ENCODE assay signal across 9 cellular contexts in genomic region chr20:21510414-21510971, GRCh38. TPM values are rescaled to one million over a fixed set of nuclear protein-coding genes. Genes with fewer than 3 reads are reported as not detected.
A peak's percentile ranks its signal among the peaks of the same experiment; 100 is the strongest.
DNase-seq lines count a peak whose midpoint lies in the region; ATAC-seq and TF ChIP-seq lines count a peak whose summit lies in the region.
"Had no signal": no experiment of that assay in that cellular context is flagged by ENCODE, and none has a peak within 500 bp of the region (broad histone marks: within the 10 kb centered on the region; RNA-seq: fewer than 3 reads in every experiment).

No MANE protein-coding gene starts in this region.

- H3K9me3 ChIP-seq in left ventricle myocardium inferior (replicated peaks), result no peaks in the 10 kb centered on the region
- no peaks in the 10 kb centered on the region for H3K9me3 ChIP-seq in mesodermal cell (ENCODE audit: control insufficient read depth, low read length)
- H3K9me3 ChIP-seq in upper lobe of right lung, result no peaks in the 10 kb centered on the region

- H3K27ac ChIP-seq in left ventricle myocardium inferior (replicated peaks), result no peak overlapping the region
- H3K27ac ChIP-seq in cingulate gyrus (ENCODE audit: low read depth, low read length), result peak overlapping the region; percentile 83
- no peak overlapping the region for H3K27ac ChIP-seq in mesodermal cell (ENCODE audit: low read depth, low read length, severe bottlenecking)
- H3K27ac ChIP-seq in upper lobe of right lung, result no peak overlapping the region
- H3K27ac ChIP-seq: PC-9 had no signal

- 0 to 3% methylated on average over 8 to 24 of the region's 43 CpGs for WGBS in mesodermal cell (ENCODE audit: insufficient coverage in 2 of 2), 2 experiments

- H3K27me3 ChIP-seq in left ventricle myocardium inferior (ENCODE audit: low read depth) (peaks cover 100% of the 10 kb centered on the region), upper lobe of right lung (peaks cover 100% of the 10 kb centered on the region)

- DNase-seq in left ventricle myocardium inferior (no peak), Right ventricle myocardium superior (no peak), upper lobe of right lung (no peak), pons (ENCODE audit: low spot score) (no peak), NCI-H510A (lab: John Stamatoyannopoulos, UW) (no peak)
- DNase-seq: PC-9 had no signal

- H3K4me1 ChIP-seq in left ventricle myocardium inferior (peaks cover 72% of the 10 kb centered on the region), mesodermal cell (ENCODE audit: control insufficient read depth, insufficient read depth, low read length, poor library complexity, severe bottlenecking) (peaks cover 17% of the 10 kb centered on the region), upper lobe of right lung (peaks cover 48% of the 10 kb centered on the region)

- TF ChIP-seq CTCF in left ventricle myocardium inferior (IDR thresholded peaks at IDR 0.05; ENCODE audit: borderline replicate concordance) (no peak), upper lobe of right lung (IDR thresholded peaks at IDR 0.05) (no peak)

- H3K4me3 ChIP-seq in left ventricle myocardium inferior, result peak overlapping the region; percentile 62
- H3K4me3 ChIP-seq in mesodermal cell (ENCODE audit: extremely low read depth, insufficient read depth, low read length, poor library complexity, severe bottlenecking), result peak overlapping the region; percentile 3
- H3K4me3 ChIP-seq in upper lobe of right lung, result peak overlapping the region; percentile 42
- H3K4me3 ChIP-seq: PC-9 had no signal

- H3K36me3 ChIP-seq in left ventricle myocardium inferior (no peaks in the 10 kb centered on the region), mesodermal cell (ENCODE audit: control insufficient read depth, insufficient read depth, low read length) (no peaks in the 10 kb centered on the region), upper lobe of right lung (no peaks in the 10 kb centered on the region)

- intact Hi-C loops in left ventricle myocardium inferior (cut with micrococcal nuclease) (no loop called here), Right ventricle myocardium superior (cut with DNase I) (no loop called here), upper lobe of right lung (cut with DNase I) (no loop called here)

- ATAC-seq in Right ventricle myocardium superior (ENCODE audit: poor library complexity) (no peak), upper lobe of right lung (no peak), GM18907 (IDR thresholded peaks at IDR 0.05; ENCODE audit: unreplicated experiment) (no peak)

RNA-seq across cellular contexts. Expression of gene NKX2-2, which starts 3.4 kb away (rescaled TPM):
- total RNA-seq in left ventricle myocardium inferior, result not detected
- total RNA-seq in Right ventricle myocardium superior, result not detected
- polyA plus RNA-seq in mesodermal cell (2013, experiment 1 of 2), result not detected
- polyA plus RNA-seq in mesodermal cell (2013, experiment 2 of 2), result not detected
- not detected for total RNA-seq in upper lobe of right lung
- total RNA-seq: PC-9 had no signal

Comparison
In these comparisons a context has a peak if more than half of its experiments do, and no peak if none do; other contexts are left out.
1. H3K4me3 ChIP-seq: peak in every context shown above with its lines; median percentile 62 in left ventricle myocardium inferior; 42 in upper lobe of right lung; 3 in mesodermal cell.